8 cellular contexts compared by ENCODE assay signal in the genomic region with DNA sequence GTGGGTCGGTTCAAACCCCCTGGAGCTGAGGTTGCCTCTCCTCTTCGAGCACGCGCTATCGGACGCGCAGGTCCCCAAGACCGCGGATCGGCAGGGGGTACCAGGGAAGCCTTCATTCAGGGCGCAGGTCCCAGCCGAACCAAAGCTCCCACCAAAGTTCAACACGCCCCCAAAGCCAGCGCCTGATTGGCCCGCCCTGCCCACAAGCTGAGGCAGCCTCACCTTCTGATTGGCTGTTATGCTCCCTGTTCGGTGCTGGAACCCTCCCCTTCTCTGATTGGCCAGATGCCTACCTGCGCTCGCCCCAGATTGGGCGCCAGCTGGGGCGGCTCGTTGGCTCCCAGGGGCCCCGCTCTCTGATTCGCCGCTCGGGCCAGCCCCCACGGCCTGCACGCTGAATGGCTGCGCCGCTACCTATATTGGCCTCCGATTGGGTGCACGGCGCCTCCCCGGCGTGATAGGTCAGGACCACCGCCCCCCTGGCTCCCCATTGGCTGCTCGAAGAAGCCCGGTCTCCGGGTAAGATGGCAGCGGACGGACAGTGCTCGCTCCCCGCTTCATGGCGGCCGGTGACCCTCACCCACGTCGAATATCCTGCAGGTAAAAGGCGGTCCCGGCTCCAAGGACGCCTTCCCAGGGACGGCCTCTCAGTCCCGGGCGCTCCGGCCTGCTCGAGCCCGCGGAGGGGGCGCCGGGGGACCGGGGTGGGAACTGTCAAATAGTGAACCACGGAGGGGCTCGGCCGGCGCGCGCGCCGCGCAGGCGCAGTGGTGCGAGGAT. TPM values are rescaled to one million over a fixed set of nuclear protein-coding genes. Genes with fewer than 3 reads are reported as not detected.
DNase-seq lines count a peak whose midpoint lies in the region; ATAC-seq and TF ChIP-seq lines count a peak whose summit lies in the region.

Gene DOLPP1 (plus strand): TSS at position 504 of the 780 bp plus-strand sequence. CDS start 21 bp downstream, at position 525.

- peak within 1 kb of the TSS; percentile 95 for H3K4me3 Mint-ChIP-seq in natural killer cell treated with Interleukin-12 subunit alpha and Interleukin-12 subunit beta and Interleukin-15 and Interleukin-18, amount 100 ng/mL, for 72 hours

- no peaks in the 10 kb centered on the region for H3K27me3 ChIP-seq in H7 (ENCODE audit: control insufficient read depth, insufficient read depth, low read length)

- H3K4me1 Mint-ChIP-seq in natural killer cell treated with Interleukin-12 subunit alpha and Interleukin-12 subunit beta and Interleukin-15 and Interleukin-18, amount 100 ng/mL, for 72 hours (ENCODE audit: low read depth in 2 of 2), result peaks cover 17 to 25% of the 10 kb centered on the region in 2 donors

- peaks cover 4% of the 10 kb centered on the region for H3K36me3 ChIP-seq in H7 (replicated peaks; ENCODE audit: control insufficient read depth, insufficient read depth, low read length)

- DNase-seq in ELF-1 (ENCODE audit: low read depth, low spot score), result peak; percentile 100
- DNase-seq in H7, result peak; percentile 100
- DNase-seq in M059J (ENCODE audit: low read depth), result peak; percentile 100
- peak; percentile 99 for DNase-seq in SHP77 (lab: John Stamatoyannopoulos, UW)
- DNase-seq in activated effector memory CD4-positive, alpha-beta T cell treated with Interleukin-2 at 50 U/mL for 16 hours, result peak; percentile 98
- DNase-seq in fibroblast of pulmonary artery (ENCODE audit: low read depth), result peak; percentile 99
- peak; percentile 100 for DNase-seq in natural killer cell treated with Interleukin-12 subunit alpha and Interleukin-12 subunit beta and Interleukin-15 and Interleukin-18, amount 100 ng/mL, for 72 hours (ENCODE audit: low spot score)
- peak; percentile 98 for DNase-seq in stimulated activated naive CD8-positive, alpha-beta T cell treated with anti-CD3 and anti-CD28 coated beads, Interleukin-15, Interleukin-2, amounts not matched to agents 100 U/mL and 50 U/mL, for 24 hours

- no peaks in the 10 kb centered on the region for H3K9me3 Mint-ChIP-seq in natural killer cell treated with Interleukin-12 subunit alpha and Interleukin-12 subunit beta and Interleukin-15 and Interleukin-18, amount 100 ng/mL, for 72 hours

- TF ChIP-seq CTCF in fibroblast of pulmonary artery (IDR thresholded peaks at IDR 0.05; ENCODE audit: low read length, missing control alignments), result no peak

- H3K27me3 Mint-ChIP-seq in natural killer cell treated with Interleukin-12 subunit alpha and Interleukin-12 subunit beta and Interleukin-15 and Interleukin-18, amount 100 ng/mL, for 72 hours, result no peaks in the 10 kb centered on the region

- ATAC-seq in natural killer cell treated with Interleukin-12 subunit alpha and Interleukin-12 subunit beta and Interleukin-15 and Interleukin-18, amount 100 ng/mL, for 72 hours, result peak; percentile 98
- ATAC-seq in stimulated activated naive CD8-positive, alpha-beta T cell treated with anti-CD3 and anti-CD28 coated beads, Interleukin-15, Interleukin-2, amounts not matched to agents 100 U/mL and 50 U/mL, for 24 hours, result peak; percentile 98

- H3K36me3 Mint-ChIP-seq in natural killer cell treated with Interleukin-12 subunit alpha and Interleukin-12 subunit beta and Interleukin-15 and Interleukin-18, amount 100 ng/mL, for 72 hours, result no peaks in the 10 kb centered on the region

- peak within 1 kb of the TSS; percentile 66 to 87 for H3K27ac Mint-ChIP-seq in natural killer cell treated with Interleukin-12 subunit alpha and Interleukin-12 subunit beta and Interleukin-15 and Interleukin-18, amount 100 ng/mL, for 72 hours

- peak within 1 kb of the TSS; percentile 77 for H3K4me3 ChIP-seq in H7 (ENCODE audit: insufficient read depth, low read depth, low read length)
- peak within 1 kb of the TSS; percentile 83 for H3K4me3 ChIP-seq in fibroblast of pulmonary artery (replicated peaks; ENCODE audit: low read depth, low read length)

RNA-seq across cellular contexts. Expression of gene DOLPP1, which starts in this region (rescaled TPM):
- 41.3 and 42.5 TPM in 2 replicates for total RNA-seq in H7 (2014; rRNA removed; shearing (Covaris generic))
- total RNA-seq in M059J (2014; rRNA removed; shearing (Covaris generic)), result 25.7 and 32.4 TPM in 2 replicates
- 10 to 100 TPM; 18.6 to 24.1 TPM for total RNA-seq in natural killer cell treated with Interleukin-12 subunit alpha and Interleukin-12 subunit beta and Interleukin-15 and Interleukin-18, amount 100 ng/mL, for 72 hours

Comparison
In these comparisons a context has a peak if more than half of its experiments do, and no peak if none do; other contexts are left out.
1. Peak in every context shown above with its lines: DNase-seq, ATAC-seq and H3K4me3 ChIP-seq.